ENCODE assay signal across 27 cellular contexts in the genomic region with DNA sequence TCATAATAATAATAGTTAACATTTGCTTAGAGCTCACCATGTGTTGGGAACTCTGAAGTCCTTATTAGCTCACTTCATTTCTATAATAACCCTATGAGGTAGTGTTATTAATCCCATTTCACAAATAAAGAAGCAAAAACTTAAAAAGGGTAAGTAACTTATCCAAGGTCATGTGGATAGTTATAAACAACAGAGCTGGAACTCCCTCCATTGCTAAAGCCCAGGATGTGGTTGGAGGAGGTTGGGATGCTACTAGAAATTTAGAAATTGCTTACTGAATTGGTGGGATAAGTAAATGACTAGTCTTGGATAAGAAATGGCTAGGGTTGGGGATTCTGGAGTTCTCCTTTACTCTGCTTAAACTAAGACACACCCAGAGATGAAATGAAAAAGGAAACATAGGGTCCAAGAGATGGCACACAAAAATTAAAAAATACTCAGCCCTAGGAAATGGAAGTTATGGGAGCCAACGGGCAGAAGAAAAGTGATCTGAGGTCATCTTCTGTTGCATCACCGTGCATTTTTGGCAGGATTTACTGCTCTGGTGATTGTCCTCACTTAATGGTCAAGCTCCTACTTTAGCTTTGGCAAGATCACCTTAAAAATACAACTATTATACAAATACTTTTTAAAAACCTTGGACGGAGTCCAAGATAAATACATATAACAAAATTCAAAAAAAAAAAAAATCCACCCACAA. TPM values are rescaled to one million over a fixed set of nuclear protein-coding genes. Genes with fewer than 3 reads are reported as not detected.
DNase-seq lines count a peak whose midpoint lies in the region; ATAC-seq, FAIRE-seq and TF ChIP-seq lines count a peak whose summit lies in the region.
"Had no signal": no experiment of that assay in that cellular context is flagged by ENCODE, and none has a peak within 500 bp of the region (broad histone marks: within the 10 kb centered on the region; RNA-seq: fewer than 3 reads in every experiment).

No MANE protein-coding gene starts in this region.

- H3K27ac Mint-ChIP-seq in T-helper 17 cell = no peak overlapping the region
- H3K27ac Mint-ChIP-seq: activated naive CD4-positive, alpha-beta T cell treated with anti-CD3 and anti-CD28 coated beads, Interleukin-2, amount 50 U/mL, for 24 hours; mesothelial cell of epicardium; natural killer cell; stimulated activated naive B cell treated with anti-CD40 and anti-IgM and Interleukin-4, amounts not matched to agents 10 μg/mL and 1 μg/mL and 100 μg/mL, for 72 hours; T-helper 1 cell treated with Interleukin-12 subunit alpha and Interleukin-12 subunit beta and Interleukin-4 antibody, amounts not matched to agents 30 μg/mL and 1 μg/mL, for 36 hours had no signal

- H2AFZ ChIP-seq in GM23248 = no peak overlapping the region

- H3K9me3 ChIP-seq in GM23248 (ENCODE audit: low read depth) (no peaks in the 10 kb centered on the region), T-helper 17 cell (ENCODE audit: control insufficient read depth, low read length, poor library complexity, severe bottlenecking) (no peaks in the 10 kb centered on the region)
- H3K9me3 ChIP-seq: ascending aorta, pancreas, SJSA1, testis had no signal

- H3K27me3 Mint-ChIP-seq in T-helper 17 cell = peaks cover 5% of the 10 kb centered on the region

- TF ChIP-seq CTCF in fibroblast of mammary gland (conservative IDR thresholded peaks at IDR 0.05; ENCODE audit: control insufficient read depth, insufficient read depth, low read depth, low read length) (no peak), omental fat pad (IDR thresholded peaks at IDR 0.05) (no peak)

- H3K27me3 ChIP-seq in GM23248 (replicated peaks; ENCODE audit: insufficient read depth) = 0 out of 2 replicates have a peak, but pooled peaks cover 4% of the 10 kb centered on the region
- H3K27me3 ChIP-seq: ascending aorta, SJSA1, testis had no signal

- no peaks in the 10 kb centered on the region for H3K79me2 ChIP-seq in GM23248 (ENCODE audit: insufficient read depth)

- H3K36me3 Mint-ChIP-seq in T-helper 17 cell (ENCODE audit: low read depth) = no peaks in the 10 kb centered on the region
- H3K36me3 Mint-ChIP-seq: activated naive CD4-positive, alpha-beta T cell treated with anti-CD3 and anti-CD28 coated beads, Interleukin-2, amount 50 U/mL, for 24 hours; mesothelial cell of epicardium; natural killer cell; stimulated activated naive B cell treated with anti-CD40 and anti-IgM and Interleukin-4, amounts not matched to agents 10 μg/mL and 1 μg/mL and 100 μg/mL, for 72 hours had no signal

- H3K4me2 ChIP-seq in GM23248 (ENCODE audit: unreplicated experiment) = no peak overlapping the region

- no peak overlapping the region for H3K27ac ChIP-seq in GM23248
- H3K27ac ChIP-seq: ascending aorta, pancreas, SJSA1, testis, VCaP had no signal

- no peaks in the 10 kb centered on the region for H3K36me3 ChIP-seq in GM23248 (ENCODE audit: low read depth)
- H3K36me3 ChIP-seq: ascending aorta, pancreas, SJSA1 had no signal

- FAIRE-seq in H54 (lab: Jason Lieb, UNC) = no peak
- FAIRE-seq: H1, pancreas had no signal

- no peaks in the 10 kb centered on the region for H3F3A ChIP-seq in GM23248 (ENCODE audit: insufficient read depth)

- H3K4me3 Mint-ChIP-seq in T-helper 17 cell = no peak overlapping the region
- H3K4me3 Mint-ChIP-seq: activated naive CD4-positive, alpha-beta T cell treated with anti-CD3 and anti-CD28 coated beads, Interleukin-2, amount 50 U/mL, for 24 hours; mesothelial cell of epicardium; natural killer cell; stimulated activated naive B cell treated with anti-CD40 and anti-IgM and Interleukin-4, amounts not matched to agents 10 μg/mL and 1 μg/mL and 100 μg/mL, for 72 hours; T-helper 1 cell treated with Interleukin-12 subunit alpha and Interleukin-12 subunit beta and Interleukin-4 antibody, amounts not matched to agents 30 μg/mL and 1 μg/mL, for 36 hours had no signal

- no peaks in the 10 kb centered on the region for H4K20me1 ChIP-seq in GM23248 (ENCODE audit: insufficient read depth)

- in situ Hi-C loops in GM23248 (cut with MboI) = no loop called here

- ATAC-seq in omental fat pad (ENCODE audit: low FRiP score) (peak; percentile 49), GM19397 (IDR thresholded peaks at IDR 0.05; ENCODE audit: unreplicated experiment) (no peak), HG03045 (IDR thresholded peaks at IDR 0.05; ENCODE audit: unreplicated experiment) (no peak), T-helper 17 cell (no peak)
- ATAC-seq: left colon; natural killer cell; stimulated activated naive B cell treated with anti-CD40 and anti-IgM and Interleukin-4, amounts not matched to agents 10 μg/mL and 1 μg/mL and 100 μg/mL, for 72 hours had no signal

- H3K9me2 ChIP-seq in GM23248 (ENCODE audit: insufficient read depth) = no peaks in the 10 kb centered on the region

- H3K4me1 Mint-ChIP-seq in T-helper 17 cell = no peaks in the 10 kb centered on the region
- H3K4me1 Mint-ChIP-seq: activated naive CD4-positive, alpha-beta T cell treated with anti-CD3 and anti-CD28 coated beads, Interleukin-2, amount 50 U/mL, for 24 hours; natural killer cell; stimulated activated naive B cell treated with anti-CD40 and anti-IgM and Interleukin-4, amounts not matched to agents 10 μg/mL and 1 μg/mL and 100 μg/mL, for 72 hours had no signal

- no peak overlapping the region for H3K9ac ChIP-seq in GM23248

- DNase-seq in GM23248 = peak; percentile 13
- DNase-seq in NCI-H69 (lab: John Stamatoyannopoulos, UW) = peak; percentile 26
- peak; percentile 86 for DNase-seq in fibroblast of mammary gland (ENCODE audit: low read depth)
- no peak for DNase-seq in omental fat pad (ENCODE audit: low spot score)
- no peak for DNase-seq in H54 (ENCODE audit: insufficient read length, low spot score)
- DNase-seq in T-helper 17 cell = no peak
- DNase-seq: activated CD4-positive, alpha-beta T cell treated with anti-CD3 and anti-CD28 coated beads, Interleukin-2, amount 50 U/mL, for 1 hour; cerebellar nuclear complex; glutamatergic neuron; IMR-90; left colon; natural killer cell; NCI-H1694 treated with DMSO at 0.1 percent for 48 hours; NCI-H345; pancreas; stimulated activated naive B cell treated with anti-CD40 and anti-IgM and Interleukin-4, amounts not matched to agents 10 μg/mL and 1 μg/mL and 100 μg/mL, for 72 hours; testis had no signal

- no peaks in the 10 kb centered on the region for H3K4me1 ChIP-seq in GM23248 (ENCODE audit: insufficient read depth)
- H3K4me1 ChIP-seq: ascending aorta, pancreas, SJSA1, testis had no signal

- no peak for TF ChIP-seq POLR2A in H54 (IDR thresholded peaks at IDR 0.05; ENCODE audit: low read depth, low read length)

- WGBS in GM23248 (ENCODE audit: low coverage in 1 of 2, low lambda C conversion rate in 2 of 2, missing lambda C conversion rate in 2 of 2), 2 experiments = 46 to 47% methylated on average over 3 of the region's 3 CpGs

- H3K4me3 ChIP-seq in GM23248 = no peak overlapping the region
- H3K4me3 ChIP-seq in fibroblast of mammary gland (ENCODE audit: control insufficient read depth, low read depth, low read length) = no peak overlapping the region
- H3K4me3 ChIP-seq: ascending aorta, pancreas, SJSA1, testis had no signal

RNA-seq across cellular contexts. Expression of a gene that starts 7.7 kb away (rescaled TPM):
- total RNA-seq in GM23248 (2014; rRNA removed; shearing (Covaris generic)) = not detected in 2 replicates
- polyA plus RNA-seq in GM23248 (2016; fragmentation: Nextera tagmentation; extraction: Ambion mirVana) = not detected in 2 replicates
- 10 to 100 TPM in 3 of 4 donors, 1 to 10 TPM in 1; 9.4 to 56.0 (median 21.5) TPM for total RNA-seq in omental fat pad
- 10 to 100 TPM in 1 of 2 donors, 1 to 10 TPM in 1; 7.2 to 10.1 TPM for total RNA-seq in T-helper 17 cell
- total RNA-seq: IMR-90 had no signal
- polyA plus RNA-seq: AG04450, IMR-90 had no signal

Comparison
In these comparisons a context has a peak if more than half of its experiments do, and no peak if none do; other contexts are left out.
1. DNase-seq: peak in GM23248 (single experiment), NCI-H69 (single experiment) and fibroblast of mammary gland (single experiment); none in omental fat pad (single experiment), H54 (single experiment) and T-helper 17 cell (0 of 3).